Comparison of ENCODE assay signal across 1 cellular context in genomic region chr14:22554706-22555572, GRCh38.
TF ChIP-seq lines count a peak whose summit lies in the region.

No MANE protein-coding gene starts in this region.

TF ChIP-seq in HepG2, 621 proteins besides CTCF, POLR2A, EP300 and RAD21:
- TF ChIP-seq HES4 (CRISPR knock-in tag; IDR thresholded peaks at IDR 0.05; ENCODE audit: borderline replicate concordance) (peak; percentile 37; the same call in 1 of the 2 replicates), SIX1 (CRISPR knock-in tag; IDR thresholded peaks at IDR 0.05; ENCODE audit: borderline replicate concordance) (no peak), XBP1 (CRISPR knock-in tag; IDR thresholded peaks at IDR 0.05) (no peak), ZNF766 (CRISPR knock-in tag; IDR thresholded peaks at IDR 0.05; ENCODE audit: borderline replicate concordance) (no peak), ZNF512 (CRISPR knock-in tag; IDR thresholded peaks at IDR 0.05) (no peak), ZSCAN30 (CRISPR knock-in tag; IDR thresholded peaks at IDR 0.05) (no peak), ZNF138 (CRISPR knock-in tag; IDR thresholded peaks at IDR 0.05; ENCODE audit: low read depth) (no peak), HOXA9 (CRISPR knock-in tag; IDR thresholded peaks at IDR 0.05; ENCODE audit: borderline replicate concordance) (no peak), MTA1 (CRISPR knock-in tag; IDR thresholded peaks at IDR 0.05; ENCODE audit: borderline replicate concordance) (no peak), NFKBIZ (CRISPR knock-in tag; IDR thresholded peaks at IDR 0.05) (no peak), MAX (IDR thresholded peaks at IDR 0.05) (no peak), NFE2L1 (CRISPR knock-in tag; IDR thresholded peaks at IDR 0.05; ENCODE audit: borderline replicate concordance) (no peak), ZC3H4 (CRISPR knock-in tag; IDR thresholded peaks at IDR 0.05; ENCODE audit: borderline replicate concordance) (no peak), ZNF18 (CRISPR knock-in tag; IDR thresholded peaks at IDR 0.05; ENCODE audit: insufficient replicate concordance) (no peak), ZNF737 (CRISPR knock-in tag; IDR thresholded peaks at IDR 0.05; ENCODE audit: borderline replicate concordance) (0 out of 2 replicates have a peak, but pooled peaks have one; percentile 20), ZNF687 (CRISPR knock-in tag; IDR thresholded peaks at IDR 0.05) (peak; percentile 12; the same call in 1 of the 2 replicates), ZNF496 (CRISPR knock-in tag; IDR thresholded peaks at IDR 0.05; ENCODE audit: insufficient replicate concordance) (no peak), ZNF382 (CRISPR knock-in tag; IDR thresholded peaks at IDR 0.05; ENCODE audit: borderline replicate concordance) (no peak), NCOA5 (CRISPR knock-in tag; IDR thresholded peaks at IDR 0.05) (no peak), CEBPG (CRISPR knock-in tag; IDR thresholded peaks at IDR 0.05) (no peak), BCL3 (CRISPR knock-in tag; IDR thresholded peaks at IDR 0.05) (no peak), GTF3A (CRISPR knock-in tag; conservative IDR thresholded peaks at IDR 0.05) (no peak), ZSCAN20 (CRISPR knock-in tag; IDR thresholded peaks at IDR 0.05; ENCODE audit: borderline replicate concordance) (no peak), ZNF281 (CRISPR knock-in tag; IDR thresholded peaks at IDR 0.05; ENCODE audit: borderline replicate concordance) (no peak), PATZ1 (CRISPR knock-in tag; IDR thresholded peaks at IDR 0.05) (no peak), PRDM10 (CRISPR knock-in tag; IDR thresholded peaks at IDR 0.05; ENCODE audit: low read depth) (no peak), ZNF101 (CRISPR knock-in tag; IDR thresholded peaks at IDR 0.05; ENCODE audit: borderline replicate concordance, low read depth) (no peak), ZNF576 (CRISPR knock-in tag; IDR thresholded peaks at IDR 0.05) (no peak), NFE2 (CRISPR knock-in tag; IDR thresholded peaks at IDR 0.05) (no peak), ZNF782 (CRISPR knock-in tag; IDR thresholded peaks at IDR 0.05; ENCODE audit: borderline replicate concordance) (0 out of 2 replicates have a peak, but pooled peaks have one; percentile 70), ATF4 (CRISPR knock-in tag; IDR thresholded peaks at IDR 0.05) (no peak), MYC (CRISPR knock-in tag; IDR thresholded peaks at IDR 0.05; ENCODE audit: borderline replicate concordance) (0 out of 2 replicates have a peak, but pooled peaks have one; percentile 38), IKZF1 (IDR thresholded peaks at IDR 0.05) (no peak)
